8 cellular contexts compared by ENCODE assay signal in the genomic region with DNA sequence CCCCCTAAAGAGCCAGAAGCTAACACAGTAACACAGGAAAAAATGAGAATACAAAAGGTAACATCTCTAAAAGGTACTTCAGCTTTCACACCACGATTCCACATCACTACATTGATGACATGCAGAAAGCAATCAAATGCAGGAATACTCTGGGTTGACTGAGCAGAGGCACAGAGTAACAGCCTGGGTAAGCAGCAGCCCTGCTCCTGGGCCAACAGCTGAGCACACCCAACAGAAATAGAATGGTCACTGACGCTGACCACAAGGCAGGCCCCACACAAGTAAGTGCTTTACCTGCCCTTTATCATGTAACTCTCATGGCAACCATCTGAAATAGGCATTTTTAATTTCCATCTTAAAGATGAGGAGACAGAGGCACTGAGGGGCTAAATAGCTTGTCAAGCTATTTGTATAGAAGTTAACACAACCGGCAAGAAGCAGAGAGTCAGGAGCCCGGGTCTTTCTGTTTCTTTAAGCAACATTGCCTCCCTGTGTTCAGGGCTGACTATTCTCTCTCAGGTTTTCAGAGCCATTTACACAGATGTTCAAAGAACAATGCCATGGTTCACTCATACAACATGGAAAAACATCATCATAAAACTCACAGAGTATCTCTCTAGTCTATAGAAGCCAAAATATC.
DNase-seq lines count a peak whose midpoint lies in the region; ATAC-seq and TF ChIP-seq lines count a peak whose summit lies in the region.

No MANE protein-coding gene starts in this region.

- H3K27me3 ChIP-seq in NT2/D1 (ENCODE audit: insufficient read depth, insufficient read length) (no peaks in the 10 kb centered on the region), kidney epithelial cell (ENCODE audit: control insufficient read depth, insufficient read depth, low read length) (no peaks in the 10 kb centered on the region)

- H3K36me3 ChIP-seq in NT2/D1 (ENCODE audit: insufficient read depth, insufficient read length, low read length): no peaks in the 10 kb centered on the region
- H3K36me3 ChIP-seq in kidney epithelial cell (ENCODE audit: control insufficient read depth, insufficient read depth, low read length): no peaks in the 10 kb centered on the region

- peak overlapping the region; percentile 12 for H3K9ac ChIP-seq in NT2/D1 (ENCODE audit: insufficient read length, low read depth)

- H3K9me3 ChIP-seq in NT2/D1 (ENCODE audit: insufficient read depth, low read length): 0 out of 2 replicates have a peak, but pooled peaks cover 13% of the 10 kb centered on the region

- TF ChIP-seq CTCF in astrocyte of the cerebellum (IDR thresholded peaks at IDR 0.05; ENCODE audit: low read depth, low read length, missing control alignments) (peak; percentile 39), kidney epithelial cell (IDR thresholded peaks at IDR 0.05; ENCODE audit: insufficient read depth, low read length, poor library complexity, severe bottlenecking) (peak; percentile 47)

- no peaks in the 10 kb centered on the region for H3K4me1 ChIP-seq in NT2/D1 (ENCODE audit: insufficient read depth, insufficient read length)

- in situ Hi-C loops in astrocyte of the cerebellum (cut with HindIII; ENCODE audit: low sequenced_read_pairs): no loop called here

- peak; percentile 52 for ATAC-seq in GM18498 (IDR thresholded peaks at IDR 0.05; ENCODE audit: unreplicated experiment)
- ATAC-seq in GM19328 (IDR thresholded peaks at IDR 0.05; ENCODE audit: unreplicated experiment): no peak
- ATAC-seq in HG03039 (IDR thresholded peaks at IDR 0.05; ENCODE audit: unreplicated experiment): no peak

- H3K4me3 ChIP-seq in NT2/D1 (ENCODE audit: insufficient read length, low read depth) (no peak overlapping the region), astrocyte of the cerebellum (ENCODE audit: low read depth, low read length) (no peak overlapping the region), kidney epithelial cell (ENCODE audit: low read depth, low read length) (no peak overlapping the region)

- DNase-seq in AG08396 (ENCODE audit: low spot score) (peak; percentile 48), NT2/D1 (ENCODE audit: low read depth, low spot score) (peak; percentile 54), astrocyte of the cerebellum (ENCODE audit: low read depth) (peak; percentile 54), kidney epithelial cell (ENCODE audit: low read depth) (peak; percentile 12), superior temporal gyrus (ENCODE audit: extremely low spot score) (peak; percentile 41)
